ENCODE assay signal across 7 cellular contexts in the genomic region with DNA sequence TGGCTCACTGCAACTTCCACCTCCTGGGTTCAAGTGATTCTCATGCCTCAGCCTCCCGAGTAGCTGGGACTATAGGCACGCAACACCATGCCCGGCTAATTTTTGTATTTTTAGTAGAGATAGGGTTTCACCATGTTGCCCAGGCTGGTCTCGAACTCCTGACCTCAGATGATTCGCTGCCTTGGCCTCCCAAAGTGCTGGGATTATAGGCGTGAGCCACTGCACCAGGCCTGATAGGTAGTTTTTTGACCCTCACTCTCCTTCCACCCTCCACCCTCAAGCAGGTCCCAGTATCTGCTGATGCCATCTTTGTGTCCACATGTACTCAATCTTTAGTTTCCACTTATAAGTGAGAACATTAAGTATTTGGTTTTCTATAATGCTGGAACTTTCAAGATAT. TPM values are rescaled to one million over a fixed set of nuclear protein-coding genes. Genes with fewer than 3 reads are reported as not detected.
A peak's percentile ranks its signal among the peaks of the same experiment; 100 is the strongest.
DNase-seq lines count a peak whose midpoint lies in the region; TF ChIP-seq lines count a peak whose summit lies in the region.
"Not testable (repeated sequence)": the region's sequence is repeated elsewhere in the genome, so short reads cannot be mapped to it uniquely, and the experiment has no call there.

No MANE protein-coding gene starts in this region.

- not testable (repeated sequence) for H2AFZ ChIP-seq in GM23248; mesenchymal stem cell (ENCODE audit: low read depth, low read length); osteoblast (ENCODE audit: low read length)

- not testable (repeated sequence) for H2AK5ac ChIP-seq in mesenchymal stem cell (ENCODE audit: low read length, severe bottlenecking)

- peaks cover 18% of the 10 kb centered on the region for H3K4me1 Mint-ChIP-seq in endodermal cell

- not testable (repeated sequence) for H2BK15ac ChIP-seq in mesenchymal stem cell (ENCODE audit: low read depth, poor library complexity, severe bottlenecking)

- not testable (repeated sequence) for H3K27ac Mint-ChIP-seq in endodermal cell

- H3K14ac ChIP-seq in mesenchymal stem cell (ENCODE audit: low read length in 2 of 2) = not testable (repeated sequence)

- peak overlapping the region; percentile 96 for H3K27ac ChIP-seq in GM23248
- H3K27ac ChIP-seq in HUES48 (ENCODE audit: low read depth, low read length) = peak overlapping the region; percentile 99
- peak overlapping the region; percentile 82 for H3K27ac ChIP-seq in brain microvascular endothelial cell
- H3K27ac ChIP-seq in endodermal cell (ENCODE audit: low read depth, low read length) = peak overlapping the region; percentile 47
- not testable (repeated sequence) for H3K27ac ChIP-seq in mesenchymal stem cell (ENCODE audit: low read length, poor library complexity, severe bottlenecking)
- H3K27ac ChIP-seq in osteoblast (ENCODE audit: low read depth, low read length) = peak overlapping the region; percentile 95

- H3K4me1 ChIP-seq in GM23248 (ENCODE audit: insufficient read depth) (peaks cover 27% of the 10 kb centered on the region), HUES48 (ENCODE audit: control insufficient read depth, insufficient read depth, low read length) (peaks cover 22% of the 10 kb centered on the region), endodermal cell (ENCODE audit: control insufficient read depth, insufficient read depth, low read length) (peaks cover 12% of the 10 kb centered on the region), osteoblast (ENCODE audit: insufficient read depth, low read length) (peaks cover 22% of the 10 kb centered on the region)
- H3K4me1 ChIP-seq in mesenchymal stem cell (ENCODE audit: control insufficient read depth, insufficient read depth, low read depth, low read length) = not testable (repeated sequence)

- WGBS in GM23248 (ENCODE audit: low coverage in 1 of 2, low lambda C conversion rate in 2 of 2, missing lambda C conversion rate in 2 of 2), 2 experiments = 87% methylated on average over 6 of the region's 6 CpGs
- WGBS in endodermal cell (ENCODE audit: insufficient coverage in 1 of 2, insufficient read length in 1 of 2), 2 experiments = 93 to 97% methylated on average over 6 of the region's 6 CpGs
- 91% methylated on average over 6 of the region's 6 CpGs for WGBS in mesenchymal stem cell

- H3K9me3 Mint-ChIP-seq in endodermal cell = not testable (repeated sequence)

- H2BK5ac ChIP-seq in mesenchymal stem cell (ENCODE audit: low read depth, low read length, poor library complexity, severe bottlenecking) = not testable (repeated sequence)

- H3K4me3 Mint-ChIP-seq in endodermal cell = not testable (repeated sequence)

- not testable (repeated sequence) for TF ChIP-seq CTCF in brain microvascular endothelial cell (IDR thresholded peaks at IDR 0.05; ENCODE audit: low read depth, low read length, missing control alignments); endodermal cell (conservative IDR thresholded peaks at IDR 0.05); osteoblast (IDR thresholded peaks at IDR 0.05; ENCODE audit: extremely low read depth, low read depth, low read length)

- not testable (repeated sequence) for H3K36me3 ChIP-seq in GM23248 (ENCODE audit: low read depth); HUES48 (ENCODE audit: control insufficient read depth, insufficient read depth, low read length); brain microvascular endothelial cell (replicated peaks); endodermal cell (ENCODE audit: control insufficient read depth, insufficient read depth, low read length); mesenchymal stem cell (ENCODE audit: control insufficient read depth in 1 of 2, insufficient read depth in 2 of 2, low read depth in 1 of 2, low read length in 2 of 2); osteoblast (ENCODE audit: insufficient read depth, low read length)

- H3K4me3 ChIP-seq in GM23248; HUES48 (ENCODE audit: low read depth, low read length); brain microvascular endothelial cell (ENCODE audit: low read depth, low read length); endodermal cell (ENCODE audit: low read length); mesenchymal stem cell (ENCODE audit: insufficient read depth in 1 of 2, low read depth in 1 of 2, low read length in 2 of 2); osteoblast (ENCODE audit: insufficient read depth, low read length): not testable (repeated sequence)

- H3K18ac ChIP-seq in mesenchymal stem cell (ENCODE audit: low read depth in 1 of 2, low read length in 2 of 2) = not testable (repeated sequence)

- H3F3A ChIP-seq in GM23248 (ENCODE audit: insufficient read depth) = peaks cover 35% of the 10 kb centered on the region

- H4K8ac ChIP-seq in mesenchymal stem cell (ENCODE audit: low read length) = not testable (repeated sequence)

- H3K36me3 Mint-ChIP-seq in endodermal cell (ENCODE audit: low read depth) = not testable (repeated sequence)

- DNase-seq in GM23248 (peak; percentile 8), NCI-H69 (lab: John Stamatoyannopoulos, UW) (peak; percentile 21), brain microvascular endothelial cell (peak; percentile 28)
- not testable (repeated sequence) for DNase-seq in endodermal cell; mesenchymal stem cell; osteoblast (ENCODE audit: insufficient read length, low spot score, missing footprints)

- H3K9me2 ChIP-seq in GM23248 (ENCODE audit: insufficient read depth) = not testable (repeated sequence)

- in situ Hi-C loops in GM23248 (cut with MboI); brain microvascular endothelial cell (cut with HindIII; ENCODE audit: low pct_ligation_motif_present, low sequenced_read_pairs): not testable (repeated sequence)

- not testable (repeated sequence) for H3K9me3 ChIP-seq in GM23248 (ENCODE audit: low read depth); HUES48 (ENCODE audit: control insufficient read depth, insufficient read depth, low read length); endodermal cell (ENCODE audit: control insufficient read depth, low read length); mesenchymal stem cell (ENCODE audit: control insufficient read depth, low read length); osteoblast (ENCODE audit: low read depth, low read length)

- H2BK120ac ChIP-seq in mesenchymal stem cell (ENCODE audit: low read depth, low read length) = not testable (repeated sequence)

- not testable (repeated sequence) for H2BK12ac ChIP-seq in mesenchymal stem cell (ENCODE audit: low read length in 2 of 2)

- H3K27me3 Mint-ChIP-seq in endodermal cell (ENCODE audit: insufficient read depth) = not testable (repeated sequence)

- not testable (repeated sequence) for H4K91ac ChIP-seq in mesenchymal stem cell (ENCODE audit: low read length)

- not testable (repeated sequence) for H3K23ac ChIP-seq in mesenchymal stem cell (ENCODE audit: low read length in 2 of 2)

- not testable (repeated sequence) for H3K79me1 ChIP-seq in mesenchymal stem cell (replicated peaks; ENCODE audit: low read length, poor library complexity, severe bottlenecking)

- H3K4ac ChIP-seq in mesenchymal stem cell (ENCODE audit: low read depth in 1 of 2, low read length in 2 of 2) = not testable (repeated sequence)

- not testable (repeated sequence) for H3K4me2 ChIP-seq in GM23248 (ENCODE audit: unreplicated experiment); mesenchymal stem cell (ENCODE audit: low read length, poor library complexity, severe bottlenecking); osteoblast (ENCODE audit: insufficient read depth, low read length)

- H3K9ac ChIP-seq in GM23248; HUES48 (ENCODE audit: low read depth, low read length); endodermal cell (ENCODE audit: extremely low read depth, low read length, poor library complexity, severe bottlenecking): not testable (repeated sequence)
- H3K9ac ChIP-seq in mesenchymal stem cell (ENCODE audit: low read length) = peak overlapping the region; percentile 92

- not testable (repeated sequence) for H3K27me3 ChIP-seq in GM23248 (replicated peaks; ENCODE audit: insufficient read depth); HUES48 (ENCODE audit: control insufficient read depth, insufficient read depth, low read length); brain microvascular endothelial cell (replicated peaks); endodermal cell (ENCODE audit: control insufficient read depth, insufficient read depth, low read length, poor library complexity, severe bottlenecking); mesenchymal stem cell (ENCODE audit: control insufficient read depth in 1 of 2, insufficient read depth in 1 of 2, low read length in 2 of 2); osteoblast (ENCODE audit: insufficient read depth, low read length)

- H3K79me2 ChIP-seq in GM23248 (ENCODE audit: insufficient read depth); osteoblast (ENCODE audit: insufficient read depth, low read length): not testable (repeated sequence)

- H4K20me1 ChIP-seq in GM23248 (ENCODE audit: insufficient read depth); osteoblast (ENCODE audit: insufficient read depth, low read length): not testable (repeated sequence)

RNA-seq across cellular contexts. Expression of a gene that starts 12.4 kb away (rescaled TPM):
- total RNA-seq in GM23248 (2014; rRNA removed; shearing (Covaris generic)) = 1.4 and 1.5 TPM in 2 replicates
- 1.2 and 1.5 TPM in 2 replicates for polyA plus RNA-seq in GM23248 (2016; fragmentation: Nextera tagmentation; extraction: Ambion mirVana)
- 1 to 10 TPM; 4.3 to 4.6 TPM for total RNA-seq in endodermal cell
- 7.1 TPM for polyA plus RNA-seq in endodermal cell (2013, experiment 1 of 2)
- polyA plus RNA-seq in endodermal cell (2013, experiment 2 of 2) = 3.7 TPM
- polyA plus RNA-seq in mesenchymal stem cell (2013, experiment 1 of 2) = 1.8 TPM
- 1.9 TPM for polyA plus RNA-seq in mesenchymal stem cell (2013, experiment 2 of 2)
- total RNA-seq in osteoblast = 9.0 and 10.9 TPM in 2 replicates

RNA-seq across cellular contexts. Expression of a gene that starts 12.5 kb away (rescaled TPM):
- total RNA-seq in GM23248 (2014; rRNA removed; shearing (Covaris generic)) = 460 and 520 TPM in 2 replicates
- polyA plus RNA-seq in GM23248 (2016; fragmentation: Nextera tagmentation; extraction: Ambion mirVana) = 1,046 and 1,073 TPM in 2 replicates
- total RNA-seq in endodermal cell (1,000 to 10,000 TPM; 1,114 to 1,791 TPM), osteoblast (710 and 869 TPM in 2 replicates)
- polyA plus RNA-seq in endodermal cell (2013, experiment 1 of 2) = 2,532 TPM
- 2,350 TPM for polyA plus RNA-seq in endodermal cell (2013, experiment 2 of 2)
- 1,998 TPM for polyA plus RNA-seq in mesenchymal stem cell (2013, experiment 1 of 2)
- polyA plus RNA-seq in mesenchymal stem cell (2013, experiment 2 of 2) = 1,912 TPM
